Comparison of ENCODE assay signal across 13 cellular contexts in the genomic region with DNA sequence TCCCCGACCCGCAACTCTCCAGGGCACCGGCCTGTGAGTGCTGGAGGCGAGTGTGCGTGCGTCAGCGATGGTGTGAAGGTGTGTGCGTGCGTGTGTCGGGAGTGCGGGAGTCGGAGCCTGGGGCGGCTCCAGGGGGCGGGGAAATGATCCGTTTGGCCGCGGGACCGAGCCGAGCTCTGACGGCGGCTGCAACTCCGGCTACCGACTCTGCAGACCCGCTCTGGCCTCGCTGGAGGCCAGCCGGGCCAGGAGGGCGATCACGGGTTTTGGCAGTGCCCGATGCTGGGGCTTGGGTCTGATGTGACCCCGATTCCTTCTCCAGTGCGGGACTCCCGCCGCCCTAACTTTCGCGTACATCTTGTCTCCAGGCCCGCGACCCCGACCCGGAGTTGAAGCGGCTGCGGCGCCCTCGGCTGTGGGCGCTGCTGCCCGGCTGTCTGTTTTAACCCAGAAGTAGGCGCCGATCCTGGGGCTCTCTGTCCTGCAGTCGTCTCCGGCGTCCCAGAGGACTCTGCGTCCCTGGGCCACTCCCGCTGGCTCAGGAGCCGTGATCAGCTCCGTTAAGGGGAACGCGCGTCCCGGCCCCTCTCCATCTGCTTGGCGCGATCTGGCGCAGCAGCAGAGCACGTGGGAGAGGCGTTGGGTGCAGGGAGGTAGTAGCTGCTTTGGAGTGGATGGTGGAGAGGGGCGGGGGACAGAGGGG. TPM values are rescaled to one million over a fixed set of nuclear protein-coding genes. Genes with fewer than 3 reads are reported as not detected.
DNase-seq lines count a peak whose midpoint lies in the region; ATAC-seq and TF ChIP-seq lines count a peak whose summit lies in the region.
"Had no signal": no experiment of that assay in that cellular context is flagged by ENCODE, and none has a peak within 500 bp of the region (broad histone marks: within the 10 kb centered on the region; RNA-seq: fewer than 3 reads in every experiment).

No MANE protein-coding gene starts in this region.

- CTCF ChIA-PET in T-cell (lab: Charles Lee) = no interaction called here

- H3K4me1 ChIP-seq in esophagus muscularis mucosa (peaks cover 13 to 26% (median 23%) of the 10 kb centered on the region in 4 donors), parathyroid adenoma (no peaks in the 10 kb centered on the region)

- H3K9me3 ChIP-seq in esophagus muscularis mucosa (no peaks in the 10 kb centered on the region), parathyroid adenoma (ENCODE audit: control insufficient read depth, low read length) (no peaks in the 10 kb centered on the region)

- no peak overlapping the region for H3K4me3 Mint-ChIP-seq in T-cell
- H3K4me3 Mint-ChIP-seq: activated naive CD4-positive, alpha-beta T cell treated with anti-CD3 and anti-CD28 coated beads, Interleukin-2, amount 50 U/mL, for 24 hours; CD8-positive, alpha-beta T cell had no signal

- intact Hi-C loops in esophagus muscularis mucosa (cut with DNase I) = no loop called here

- TF ChIP-seq EP300 in esophagus muscularis mucosa (IDR thresholded peaks at IDR 0.05) = no peak

- 0% methylated on average over 26 of the region's 64 CpGs for WGBS in esophagus muscularis mucosa

- ATAC-seq in T-cell (replicated peaks in 1 of 4) (no peak), HG03159 (IDR thresholded peaks at IDR 0.05; ENCODE audit: unreplicated experiment) (no peak)
- ATAC-seq: CD8-positive, alpha-beta T cell; GM12878 had no signal

- TF ChIP-seq POLR2A in esophagus muscularis mucosa (IDR thresholded peaks at IDR 0.05; ENCODE audit: low read depth) = no peak

- H2AFZ ChIP-seq in parathyroid adenoma = peak overlapping the region; percentile 73

- peaks cover 0 to 94% (median 21%) of the 10 kb centered on the region in 4 donors for H3K27me3 ChIP-seq in esophagus muscularis mucosa
- H3K27me3 ChIP-seq in parathyroid adenoma (ENCODE audit: control insufficient read depth, insufficient read depth, low read length) = peaks cover 5% of the 10 kb centered on the region

- H3K9ac ChIP-seq in parathyroid adenoma = no peak overlapping the region

- no peaks in the 10 kb centered on the region for H3K9me3 Mint-ChIP-seq in T-cell
- H3K9me3 Mint-ChIP-seq: activated naive CD4-positive, alpha-beta T cell treated with anti-CD3 and anti-CD28 coated beads, Interleukin-2, amount 50 U/mL, for 24 hours; CD8-positive, alpha-beta T cell had no signal

- DNase-seq in DMS114 treated with DMSO at 0.1 percent for 48 hours (lab: John Stamatoyannopoulos, UW; ENCODE audit: unreplicated experiment) (peak; percentile 28), NCI-H2227 (lab: John Stamatoyannopoulos, UW; ENCODE audit: unreplicated experiment) (peak; percentile 73), esophagus muscularis mucosa (ENCODE audit: extremely low spot score) (no peak), T-cell (no peak), HPDE6-E6E7 (ENCODE audit: extremely low spot score) (no peak)
- DNase-seq in activated T-cell treated with anti-CD3 and anti-CD28 coated beads, Interleukin-2, amount 50 U/mL, for 1 hour = no peak
- DNase-seq: CD8-positive, alpha-beta T cell; kidney glomerular epithelial cell had no signal

- H3K27ac ChIP-seq in esophagus muscularis mucosa (replicated peaks in 1 of 4) (no peak overlapping the region), parathyroid adenoma (no peak overlapping the region)

- H3K27me3 Mint-ChIP-seq in T-cell = peaks cover 41 to 68% of the 10 kb centered on the region in 2 donors

- H3K36me3 Mint-ChIP-seq in T-cell = no peaks in the 10 kb centered on the region
- H3K36me3 Mint-ChIP-seq: activated naive CD4-positive, alpha-beta T cell treated with anti-CD3 and anti-CD28 coated beads, Interleukin-2, amount 50 U/mL, for 24 hours; CD8-positive, alpha-beta T cell had no signal

- H3K4me3 ChIP-seq in esophagus muscularis mucosa (peak overlapping the region; percentile 48 to 59 (median 52)), parathyroid adenoma (ENCODE audit: low read depth, low read length) (peak overlapping the region; percentile 31)
- H3K4me3 ChIP-seq: GM12878 had no signal

- H3K4me1 Mint-ChIP-seq in T-cell = peaks cover 0 to 1% (median 0%) of the 10 kb centered on the region in 3 donors
- H3K4me1 Mint-ChIP-seq: activated naive CD4-positive, alpha-beta T cell treated with anti-CD3 and anti-CD28 coated beads, Interleukin-2, amount 50 U/mL, for 24 hours had no signal

- H3K36me3 ChIP-seq in esophagus muscularis mucosa = no peaks in the 10 kb centered on the region
- no peaks in the 10 kb centered on the region for H3K36me3 ChIP-seq in parathyroid adenoma (ENCODE audit: control insufficient read depth, insufficient read depth, low read length)

- no peak overlapping the region for H3K27ac Mint-ChIP-seq in T-cell
- H3K27ac Mint-ChIP-seq: activated naive CD4-positive, alpha-beta T cell treated with anti-CD3 and anti-CD28 coated beads, Interleukin-2, amount 50 U/mL, for 24 hours; CD8-positive, alpha-beta T cell had no signal

- H3K4me2 ChIP-seq in parathyroid adenoma (ENCODE audit: low read length) = peak overlapping the region; percentile 62

- TF ChIP-seq CTCF in esophagus muscularis mucosa (IDR thresholded peaks at IDR 0.05) (no peak), parathyroid adenoma (IDR thresholded peaks at IDR 0.05) (no peak)

- no peaks in the 10 kb centered on the region for H3K79me2 ChIP-seq in parathyroid adenoma

- POLR2A ChIA-PET in T-cell (lab: Charles Lee) = no interaction called here

RNA-seq across cellular contexts. Expression of a gene that starts 1.2 kb away (rescaled TPM):
- under 1 TPM in 1 of 4 donors, not detected in 3; 0.66 TPM for total RNA-seq in esophagus muscularis mucosa
- not detected for total RNA-seq in T-cell
- total RNA-seq: CD8-positive, alpha-beta T cell; GM12878; LHCN-M2 had no signal

Comparison
In these comparisons a context has a peak if more than half of its experiments do, and no peak if none do; other contexts are left out.
1. DNase-seq: peak in DMS114 treated with DMSO at 0.1 percent for 48 hours (single experiment) and NCI-H2227 (single experiment); none in esophagus muscularis mucosa (single experiment), T-cell (0 of 34), HPDE6-E6E7 (single experiment) and activated T-cell treated with anti-CD3 and anti-CD28 coated beads, Interleukin-2, amount 50 U/mL, for 1 hour (single experiment).